ENCODE assay signal across 7 cellular contexts in genomic region chr6:82247634-82248232, GRCh38. TPM values are rescaled to one million over a fixed set of nuclear protein-coding genes. Genes with fewer than 3 reads are reported as not detected.
DNase-seq lines count a peak whose midpoint lies in the region; ATAC-seq and TF ChIP-seq lines count a peak whose summit lies in the region.

TSS of gene IBTK (minus strand) at chr6:82247744. CDS start at chr6:82240486, 7,258 bp downstream.

- peak within 1 kb of the TSS; percentile 92 for H3K27ac Mint-ChIP-seq in T-helper 2 cell treated with Interferon-gamma antibody and Interleukin-4, amounts not matched to agents 5 μg/mL and 100 μg/mL, for 36 hours

- no peaks in the 10 kb centered on the region for H3K27me3 ChIP-seq in ascending aorta

- ATAC-seq in GM18502 (IDR thresholded peaks at IDR 0.05; ENCODE audit: poor library complexity, unreplicated experiment) = peak; percentile 92
- peak; percentile 74 for ATAC-seq in HG02970 (IDR thresholded peaks at IDR 0.05; ENCODE audit: low FRiP score, unreplicated experiment)

- H3K36me3 Mint-ChIP-seq in T-helper 2 cell treated with Interferon-gamma antibody and Interleukin-4, amounts not matched to agents 5 μg/mL and 100 μg/mL, for 36 hours (ENCODE audit: low read depth) = peaks cover 20% of the 10 kb centered on the region

- intact Hi-C loops in ascending aorta (cut with DNase I) = loop anchor here (5.0 kb wide), 3 partner anchors 115 to 945 kb away; partner anchors contain the start of genes PGM3, RWDD2A, TENT5A and TPBG

- no peak for TF ChIP-seq CTCF in ascending aorta (IDR thresholded peaks at IDR 0.05)

- DNase-seq in NCI-H1930 (lab: John Stamatoyannopoulos, UW) (peak; percentile 76 to 81), ascending aorta (ENCODE audit: low spot score in 2 of 2) (peak; percentile 72 to 97), hepatic stellate cell (ENCODE audit: low spot score) (peak; percentile 97), retina (peak; percentile 100)
- DNase-seq in T-helper 2 cell treated with Interferon-gamma antibody and Interleukin-4, amounts not matched to agents 5 μg/mL and 100 μg/mL, for 36 hours (ENCODE audit: low spot score) = peak; percentile 90

- H3K4me3 ChIP-seq in ascending aorta = peak within 1 kb of the TSS; percentile 92

- peak within 1 kb of the TSS; percentile 94 for H3K4me3 Mint-ChIP-seq in T-helper 2 cell treated with Interferon-gamma antibody and Interleukin-4, amounts not matched to agents 5 μg/mL and 100 μg/mL, for 36 hours

- H3K4me1 Mint-ChIP-seq in T-helper 2 cell treated with Interferon-gamma antibody and Interleukin-4, amounts not matched to agents 5 μg/mL and 100 μg/mL, for 36 hours (ENCODE audit: low read depth) = peaks cover 24% of the 10 kb centered on the region

- peak within 1 kb of the TSS; percentile 96 for H3K27ac ChIP-seq in ascending aorta

- H3K9me3 ChIP-seq in ascending aorta = no peaks in the 10 kb centered on the region

- H3K9me3 Mint-ChIP-seq in T-helper 2 cell treated with Interferon-gamma antibody and Interleukin-4, amounts not matched to agents 5 μg/mL and 100 μg/mL, for 36 hours = no peaks in the 10 kb centered on the region

- H3K27me3 Mint-ChIP-seq in T-helper 2 cell treated with Interferon-gamma antibody and Interleukin-4, amounts not matched to agents 5 μg/mL and 100 μg/mL, for 36 hours (ENCODE audit: low read depth) = no peaks in the 10 kb centered on the region

- no peaks in the 10 kb centered on the region for H3K36me3 ChIP-seq in ascending aorta

- peaks cover 0 to 9% of the 10 kb centered on the region in 2 donors for H3K4me1 ChIP-seq in ascending aorta

RNA-seq across cellular contexts. Expression of gene IBTK, which starts in this region (rescaled TPM):
- 8.8 TPM for total RNA-seq in ascending aorta

Comparison
In these comparisons a context has a peak if more than half of its experiments do, and no peak if none do; other contexts are left out.
1. Peak in every context shown above with its lines: DNase-seq, ATAC-seq, H3K4me3 ChIP-seq and H3K27ac ChIP-seq.